Comparison of ENCODE assay signal across 2 cellular contexts in the genomic region with DNA sequence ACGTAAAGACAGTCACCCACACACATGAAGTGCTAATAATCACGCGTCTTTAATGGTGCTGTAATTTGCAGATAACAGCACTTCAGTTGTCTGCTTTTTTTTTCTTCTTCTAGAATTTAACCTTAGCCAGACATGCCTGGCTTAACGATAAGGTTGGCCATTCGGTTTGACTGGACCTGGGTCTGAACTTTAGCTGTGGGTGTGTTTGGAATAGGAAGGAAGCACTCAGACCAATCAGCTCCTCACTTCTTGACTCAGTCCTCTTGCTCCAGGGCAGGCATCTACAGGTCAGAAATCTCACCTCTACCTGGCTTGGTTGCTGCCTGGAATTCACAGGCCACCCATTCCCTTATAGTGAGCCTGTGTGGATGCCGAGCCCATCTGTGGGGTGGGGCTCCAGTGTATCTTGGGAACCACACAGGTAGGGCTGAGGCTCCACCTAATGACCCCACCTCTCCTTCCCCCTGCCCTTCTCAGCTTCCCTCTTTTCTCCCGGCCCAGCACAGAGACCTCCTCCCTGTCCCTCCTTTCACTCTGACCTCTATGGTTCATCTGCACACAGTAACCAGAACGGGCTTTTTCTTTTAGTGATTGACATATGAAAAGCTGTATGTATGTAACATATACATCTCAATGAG.
TF ChIP-seq lines count a peak whose summit lies in the region.

No MANE protein-coding gene starts in this region.

TF ChIP-seq in IMR-90, 13 proteins besides CTCF, POLR2A, EP300 and RAD21:
- TF ChIP-seq BHLHE40 (IDR thresholded peaks at IDR 0.05; ENCODE audit: low read depth, low read length) = no peak
- no peak for TF ChIP-seq MAZ (IDR thresholded peaks at IDR 0.05; ENCODE audit: borderline replicate concordance, low read depth, low read length)
- TF ChIP-seq CHD1 (IDR thresholded peaks at IDR 0.05; ENCODE audit: low read depth, low read length) = no peak
- no peak for TF ChIP-seq SMC3 (IDR thresholded peaks at IDR 0.05; ENCODE audit: low read depth, low read length)
- TF ChIP-seq, protein P1, sequence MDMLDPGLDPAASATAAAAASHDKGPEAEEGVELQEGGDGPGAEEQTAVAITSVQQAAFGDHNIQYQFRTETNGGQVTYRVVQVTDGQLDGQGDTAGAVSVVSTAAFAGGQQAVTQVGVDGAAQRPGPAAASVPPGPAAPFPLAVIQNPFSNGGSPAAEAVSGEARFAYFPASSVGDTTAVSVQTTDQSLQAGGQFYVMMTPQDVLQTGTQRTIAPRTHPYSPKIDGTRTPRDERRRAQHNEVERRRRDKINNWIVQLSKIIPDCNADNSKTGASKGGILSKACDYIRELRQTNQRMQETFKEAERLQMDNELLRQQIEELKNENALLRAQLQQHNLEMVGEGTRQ (IDR thresholded peaks at IDR 0.05; ENCODE audit: low read depth, low read length) = no peak
- no peak for TF ChIP-seq MXI1 (IDR thresholded peaks at IDR 0.05; ENCODE audit: borderline replicate concordance, low read depth, low read length)
- no peak for TF ChIP-seq RCOR1 (IDR thresholded peaks at IDR 0.05; ENCODE audit: insufficient replicate concordance, low read length)
- no peak for TF ChIP-seq RFX5 (IDR thresholded peaks at IDR 0.05; ENCODE audit: low read depth, low read length)
- no peak for TF ChIP-seq CEBPB (IDR thresholded peaks at IDR 0.05; ENCODE audit: low read depth, low read length)
- TF ChIP-seq ELK1 (IDR thresholded peaks at IDR 0.05; ENCODE audit: borderline replicate concordance, low read depth, low read length) = no peak
- no peak for TF ChIP-seq NFE2L2 (IDR thresholded peaks at IDR 0.05; ENCODE audit: low read depth, low read length)
- no peak for TF ChIP-seq MAFK (IDR thresholded peaks at IDR 0.05; ENCODE audit: low read depth, low read length)
- no peak for TF ChIP-seq FOS (IDR thresholded peaks at IDR 0.05; ENCODE audit: low read depth, low read length)

TF ChIP-seq in GM12891, 5 proteins besides CTCF, POLR2A, EP300 and RAD21:
- no peak for TF ChIP-seq TAF1 (IDR thresholded peaks at IDR 0.05; ENCODE audit: low read depth, low read length)
- no peak for TF ChIP-seq PAX5 (IDR thresholded peaks at IDR 0.05; ENCODE audit: insufficient read depth, low read length, severe bottlenecking)
- TF ChIP-seq SPI1 (IDR thresholded peaks at IDR 0.05; ENCODE audit: low read depth, low read length) = no peak
- TF ChIP-seq POLR2AphosphoS5 (IDR thresholded peaks at IDR 0.05; ENCODE audit: low read depth, low read length) = no peak
- TF ChIP-seq POU2F2 (IDR thresholded peaks at IDR 0.05; ENCODE audit: low read depth, low read length) = no peak
